In genomic region chr2:85078536-85078935, GRCh38 we compare ENCODE assay signal across 34 cellular contexts. TPM values are rescaled to one million over a fixed set of nuclear protein-coding genes. Genes with fewer than 3 reads are reported as not detected.
"Had no signal": no experiment of that assay in that cellular context is flagged by ENCODE, and none has a peak within 500 bp of the region (broad histone marks: within the 10 kb centered on the region; RNA-seq: fewer than 3 reads in every experiment).

No MANE protein-coding gene starts in this region.

- H3K4me3 ChIP-seq: ascending aorta, cardiac muscle cell, MG63, PC-9 had no signal

- H3K4me2 ChIP-seq: PC-9 had no signal

- DNase-seq: activated CD4-positive, alpha-beta T cell treated with anti-CD3 and anti-CD28 coated beads, Interleukin-2, amount 10 ng/mL, durations not matched to agents 7 days and 5 days; activated CD4-positive, alpha-beta T cell treated with anti-CD3 and anti-CD28 coated beads, Interleukin-2, amount 50 U/mL, for 48 hours; activated CD8-positive, alpha-beta T cell treated with anti-CD3 and anti-CD28 coated beads, Interleukin-2, amount 10 ng/mL, durations not matched to agents 7 days and 5 days; activated gamma-delta T cell; activated naive CD4-positive, alpha-beta T cell treated with Interleukin-2 at 50 U/mL for 16 hours; activated naive CD8-positive, alpha-beta T cell treated with anti-CD3 and anti-CD28 coated beads, Interleukin-2, amount 10 ng/mL, durations not matched to agents 7 days and 5 days; activated T-cell treated with anti-CD3 and anti-CD28 coated beads, Interleukin-2, amount 50 U/mL, for 24 hours; amygdala; Kasumi-1; KG1; MG63; MV-4-11; NCI-H1092; NCI-H1417 treated with DMSO at 0.1 percent for 48 hours; NCI-H187 treated with DMSO at 0.1 percent for 48 hours; NCI-H2081; NCI-H2227 treated with DMSO at 0.1 percent for 48 hours; NCI-H446; NCI-H510A treated with DMSO at 0.1 percent for 48 hours; NCI-H526 treated with DMSO at 0.1 percent for 48 hours; NCI-H82; NK-92 treated with Interleukin-12 subunit alpha and Interleukin-12 subunit beta, amount 100 ng/mL, for 24 hours; PC-9; Right ventricle myocardium superior; SW 1271; T-helper 1 cell; T1000 had no signal

- ATAC-seq: activated CD8-positive, alpha-beta T cell treated with anti-CD3 and anti-CD28 coated beads, Interleukin-2, amount 10 ng/mL, durations not matched to agents 7 days and 5 days had no signal

- H3K4me3 Mint-ChIP-seq: activated CD4-positive, alpha-beta T cell treated with anti-CD3 and anti-CD28 coated beads, Interleukin-2, amount 10 ng/mL, durations not matched to agents 7 days and 5 days; activated CD8-positive, alpha-beta T cell treated with anti-CD3 and anti-CD28 coated beads, Interleukin-2, amount 10 ng/mL, durations not matched to agents 7 days and 5 days; activated naive CD4-positive, alpha-beta T cell treated with anti-CD3 and anti-CD28 coated beads, Interleukin-2, amount 50 U/mL, for 24 hours; activated naive CD8-positive, alpha-beta T cell treated with anti-CD3 and anti-CD28 coated beads, Interleukin-2, amount 10 ng/mL, durations not matched to agents 7 days and 5 days; activated T-cell treated with anti-CD3 and anti-CD28 coated beads, Interleukin-2, amount 50 U/mL, for 24 hours; central memory CD8-positive, alpha-beta T cell had no signal

- H3K27me3 ChIP-seq: ascending aorta, cardiac muscle cell, MG63 had no signal

- H2AFZ ChIP-seq: PC-9 had no signal

- H3K36me3 Mint-ChIP-seq: activated naive CD8-positive, alpha-beta T cell treated with anti-CD3 and anti-CD28 coated beads, Interleukin-2, amount 10 ng/mL, durations not matched to agents 7 days and 5 days had no signal

- H3K4me1 Mint-ChIP-seq: activated CD4-positive, alpha-beta T cell treated with anti-CD3 and anti-CD28 coated beads, Interleukin-2, amount 10 ng/mL, durations not matched to agents 7 days and 5 days; activated naive CD4-positive, alpha-beta T cell treated with anti-CD3 and anti-CD28 coated beads, Interleukin-2, amount 50 U/mL, for 24 hours; activated naive CD8-positive, alpha-beta T cell treated with anti-CD3 and anti-CD28 coated beads, Interleukin-2, amount 10 ng/mL, durations not matched to agents 7 days and 5 days; central memory CD8-positive, alpha-beta T cell had no signal

- H3K4me1 ChIP-seq: ascending aorta had no signal

- H3K27ac Mint-ChIP-seq: activated CD4-positive, alpha-beta T cell treated with anti-CD3 and anti-CD28 coated beads, Interleukin-2, amount 10 ng/mL, durations not matched to agents 7 days and 5 days; activated CD8-positive, alpha-beta T cell treated with anti-CD3 and anti-CD28 coated beads, Interleukin-2, amount 10 ng/mL, durations not matched to agents 7 days and 5 days; activated naive CD4-positive, alpha-beta T cell treated with anti-CD3 and anti-CD28 coated beads, Interleukin-2, amount 50 U/mL, for 24 hours; activated naive CD8-positive, alpha-beta T cell treated with anti-CD3 and anti-CD28 coated beads, Interleukin-2, amount 10 ng/mL, durations not matched to agents 7 days and 5 days; activated T-cell treated with anti-CD3 and anti-CD28 coated beads, Interleukin-2, amount 50 U/mL, for 24 hours; activated T-helper 2 cell treated with anti-CD3 and anti-CD28 coated beads, Interferon-gamma antibody, Interleukin-2, Interleukin-4, amounts not matched to agents 10 μg/mL and 5 μg/mL and 100 μg/mL, durations not matched to agents 14 hours and 24 hours and 36 hours had no signal

- FAIRE-seq: RCC 7860 had no signal

- H3K36me3 ChIP-seq: ascending aorta, cardiac muscle cell, MG63 had no signal

- H3K27ac ChIP-seq: ascending aorta, cardiac muscle cell, PC-9 had no signal

RNA-seq across cellular contexts. Expression of gene TCF7L1, which starts 54.7 kb away (rescaled TPM):
- total RNA-seq: activated CD4-positive, alpha-beta T cell treated with anti-CD3 and anti-CD28 coated beads, Interleukin-2, amount 10 ng/mL, durations not matched to agents 7 days and 5 days; activated CD8-positive, alpha-beta T cell treated with anti-CD3 and anti-CD28 coated beads, Interleukin-2, amount 10 ng/mL, durations not matched to agents 7 days and 5 days; activated naive CD8-positive, alpha-beta T cell treated with anti-CD3 and anti-CD28 coated beads, Interleukin-2, amount 10 ng/mL, durations not matched to agents 7 days and 5 days; T-helper 2 cell treated with Interferon-gamma antibody and Interleukin-4, amounts not matched to agents 100 ng/mL and 5 ng/mL, for 36 hours had no signal
